In genomic region chr1:100075773-100076172, GRCh38 we compare ENCODE assay signal across 13 cellular contexts. TPM values are rescaled to one million over a fixed set of nuclear protein-coding genes. Genes with fewer than 3 reads are reported as not detected.
DNase-seq lines count a peak whose midpoint lies in the region; ATAC-seq, FAIRE-seq and TF ChIP-seq lines count a peak whose summit lies in the region.
"Had no signal": no experiment of that assay in that cellular context is flagged by ENCODE, and none has a peak within 500 bp of the region (broad histone marks: within the 10 kb centered on the region; RNA-seq: fewer than 3 reads in every experiment).

No MANE protein-coding gene starts in this region.

- peak; percentile 59 for ATAC-seq in GM19463 (IDR thresholded peaks at IDR 0.05; ENCODE audit: unreplicated experiment)
- peak; percentile 44 for ATAC-seq in HG03095 (IDR thresholded peaks at IDR 0.05; ENCODE audit: unreplicated experiment)
- peak; percentile 71 for ATAC-seq in GM12878
- ATAC-seq: foreskin keratinocyte had no signal

- peak overlapping the region; percentile 49; the same call in 1 of the 2 replicates for H3K4me2 ChIP-seq in GM12878 (ENCODE audit: control insufficient read depth, insufficient read depth)
- H3K4me2 ChIP-seq in hepatocyte: no peak overlapping the region

- POLR2A ChIA-PET in GM12878 (lab: Charles Lee): interaction anchor here (1.3 to 3.7 kb wide), 7 partner anchors 19 to 57 kb away, joined by 3 to 20 read pairs (median 4); partner anchors contain the start of genes SASS6 and TRMT13

- no peaks in the 10 kb centered on the region for H3K9me2 ChIP-seq in hepatocyte (replicated peaks; ENCODE audit: insufficient read depth)

- BruUV-seq in GM12878 (replicated peaks; lab: Mats Ljungman, UMichigan): no TSS peak

- no peak for TF ChIP-seq CTCF in GM12865 (IDR thresholded peaks at IDR 0.05; ENCODE audit: insufficient read depth, low read depth, low read length, missing control alignments)
- TF ChIP-seq CTCF in GM12878 (IDR thresholded peaks at IDR 0.05 in 2 of 3, conservative IDR thresholded peaks at IDR 0.05 in 1 of 3; ENCODE audit: control insufficient read depth in 2 of 3, extremely low read depth in 1 of 3, insufficient read depth in 1 of 3, low read depth in 3 of 3, low read length in 3 of 3): no peak
- TF ChIP-seq CTCF in hepatocyte (IDR thresholded peaks at IDR 0.05; ENCODE audit: poor library complexity): no peak

- no peaks in the 10 kb centered on the region for H4K20me1 ChIP-seq in GM12878 (ENCODE audit: control insufficient read depth, insufficient read depth)
- peaks cover 2% of the 10 kb centered on the region for H4K20me1 ChIP-seq in hepatocyte (ENCODE audit: insufficient read depth, poor library complexity, severe bottlenecking)

- SMC1A ChIA-PET in GM12878 (lab: Charles Lee; ENCODE audit: uncharacterized antibody, unreplicated experiment): interaction anchor here (1.1 to 4.9 kb wide), 13 partner anchors 10 to 383 kb away, joined by 3 to 56 read pairs (median 7); partner anchors contain the start of genes RTCA and TRMT13

- peaks cover 17% of the 10 kb centered on the region for H3K79me2 ChIP-seq in GM12878 (ENCODE audit: control insufficient read depth, insufficient read depth, low read length)
- no peaks in the 10 kb centered on the region for H3K79me2 ChIP-seq in hepatocyte

- RAD21 ChIA-PET in GM12878 (lab: Charles Lee; ENCODE audit: unreplicated experiment): interaction anchor here (0.7 to 3.2 kb wide), 14 partner anchors 8 to 226 kb away, joined by 3 to 21 read pairs (median 3); partner anchors contain the start of genes AGL and SLC35A3

- no peak for TF ChIP-seq RAD21 in GM12878 (IDR thresholded peaks at IDR 0.05; ENCODE audit: insufficient read depth, low read depth, low read length)

- H3K9me3 ChIP-seq in GM12878 (replicated peaks; ENCODE audit: control insufficient read depth, insufficient read depth, low read length) (no peaks in the 10 kb centered on the region), hepatocyte (ENCODE audit: low read depth) (no peaks in the 10 kb centered on the region)
- H3K9me3 ChIP-seq: neutrophil had no signal

- 2% methylated on average over 3 of the region's 3 CpGs for WGBS in GM12878 (ENCODE audit: insufficient coverage, insufficient replicate concordance, low lambda C conversion rate, missing lambda C conversion rate)
- WGBS in hepatocyte (ENCODE audit: low lambda C conversion rate, missing lambda C conversion rate): 91% methylated on average over 3 of the region's 3 CpGs

- peak; percentile 62 to 74; a peak in 3 of 4 replicates for TF ChIP-seq EP300 in GM12878 (IDR thresholded peaks at IDR 0.05; ENCODE audit: borderline replicate concordance in 1 of 2, control insufficient read depth in 1 of 2, low read depth in 2 of 2, low read length in 2 of 2)

- peak; percentile 87 for DNase-seq in GM12865 (ENCODE audit: low read depth)
- DNase-seq in GM12878 (ENCODE audit: low read depth, low spot score): peak; percentile 84
- no peak for DNase-seq in H54 (ENCODE audit: insufficient read length, low spot score)
- DNase-seq in NCI-H82 treated with DMSO at 0.1 percent for 48 hours (lab: John Stamatoyannopoulos, UW; ENCODE audit: unreplicated experiment): no peak
- no peak for DNase-seq in cerebellum (ENCODE audit: low spot score)
- DNase-seq in hepatocyte (ENCODE audit: low spot score): no peak
- DNase-seq: activated naive CD8-positive, alpha-beta T cell treated with anti-CD3 and anti-CD28 coated beads, Interleukin-2, amount 10 ng/mL, durations not matched to agents 7 days and 5 days; foreskin keratinocyte had no signal

- in situ Hi-C loops in GM12878 (cut with MboI): no loop called here

- intact Hi-C loops in GM12878 (cut with micrococcal nuclease; ENCODE audit: unreplicated experiment): loop anchor here (2.0 kb wide), 4 partner anchors 25 to 103 kb away; partner anchors contain the start of genes SASS6 and TRMT13

- H3K9ac ChIP-seq in GM12878 (ENCODE audit: control insufficient read depth, insufficient read depth, low read length): no peak overlapping the region

- TF ChIP-seq POLR2A in GM12878 (IDR thresholded peaks at IDR 0.05; ENCODE audit: low read depth, low read length): no peak
- TF ChIP-seq POLR2A in H54 (IDR thresholded peaks at IDR 0.05; ENCODE audit: low read depth, low read length): no peak

- peaks cover 2 to 40% of the 10 kb centered on the region in 2 experiments for H3K36me3 ChIP-seq in GM12878 (ENCODE audit: control insufficient read depth in 2 of 2, insufficient read depth in 2 of 2, low read length in 1 of 2)
- H3K36me3 ChIP-seq in hepatocyte (replicated peaks; ENCODE audit: insufficient read depth, low read depth): no peaks in the 10 kb centered on the region

- H2AFZ ChIP-seq in GM12878 (ENCODE audit: control insufficient read depth, low read depth, low read length): no peak overlapping the region
- no peak overlapping the region for H2AFZ ChIP-seq in hepatocyte

- H3K4me1 ChIP-seq in GM12878 (ENCODE audit: control insufficient read depth, insufficient read depth, low read length) (peaks cover 29% of the 10 kb centered on the region), hepatocyte (ENCODE audit: insufficient read depth) (no peaks in the 10 kb centered on the region)
- H3K4me1 ChIP-seq: foreskin keratinocyte had no signal

- FAIRE-seq in GM12878 (lab: Jason Lieb, UNC) (peak; percentile 94), H54 (lab: Jason Lieb, UNC) (no peak)
- FAIRE-seq: D721Med, HTR-8/SVneo had no signal

- no peak overlapping the region for H3K4me3 ChIP-seq in GM12865 (ENCODE audit: low read depth, low read length)
- no peak overlapping the region for H3K4me3 ChIP-seq in GM12878
- no peak overlapping the region for H3K4me3 ChIP-seq in hepatocyte

- H3K27ac ChIP-seq in GM12878 (ENCODE audit: control insufficient read depth, insufficient read depth): peak overlapping the region; percentile 92
- no peak overlapping the region for H3K27ac ChIP-seq in hepatocyte
- H3K27ac ChIP-seq: foreskin keratinocyte, neutrophil had no signal

- CTCF ChIA-PET in GM12878 (lab: Yijun Ruan, JAX): interaction anchor here (0.8 to 2.3 kb wide), 7 partner anchors 24 to 270 kb away, joined by 3 to 6 read pairs (median 4); no protein-coding TSS in a partner anchor

- no peaks in the 10 kb centered on the region for H3K27me3 ChIP-seq in GM12878 (replicated peaks in 1 of 2; ENCODE audit: control insufficient read depth in 2 of 2, insufficient read depth in 2 of 2, low read length in 1 of 2)
- H3K27me3 ChIP-seq in hepatocyte: no peaks in the 10 kb centered on the region
- H3K27me3 ChIP-seq: foreskin keratinocyte, neutrophil had no signal

TF ChIP-seq in GM12878, 131 proteins besides CTCF, POLR2A, EP300 and RAD21 (continues in another document):
- TF ChIP-seq ASH2L (IDR thresholded peaks at IDR 0.05; ENCODE audit: borderline replicate concordance, low read depth) (no peak), ZNF384 (IDR thresholded peaks at IDR 0.05; ENCODE audit: borderline replicate concordance, low read depth, low read length) (0 out of 2 replicates have a peak, but pooled peaks have one; percentile 6), MXI1 (IDR thresholded peaks at IDR 0.05; ENCODE audit: low read depth, low read length) (no peak; the same call in 1 of the 2 replicates)

RNA-seq across cellular contexts. Expression of gene SASS6, which starts 57.0 kb away (rescaled TPM):
- total RNA-seq in GM12878 (2013; cell fraction: nucleolus; rRNA removed): 20.8 and 22.8 TPM in 2 replicates
- 8.8 and 12.6 TPM in 2 replicates for total RNA-seq in GM12878 (2014; rRNA removed)
- 17.9 and 18.5 TPM in 2 replicates for total RNA-seq in GM12878 (2014; rRNA removed; fragmentation: Illumina TruSeq; extraction: Trizol)
- 9.7 and 11.1 TPM in 2 replicates for total RNA-seq in GM12878 (2021)
- polyA plus RNA-seq in GM12878 (2011; ENCODE audit: low read depth): 3.1 TPM
- 7.0 and 11.1 TPM in 2 replicates for polyA plus RNA-seq in GM12878 (2011; rRNA removed)
- 1.5 and 1.9 TPM in 2 replicates for polyA plus RNA-seq in GM12878 (2011; cell fraction: cytosol; rRNA removed)
- 6.6 and 7.8 TPM in 2 replicates for polyA plus RNA-seq in GM12878 (2011; cell fraction: nucleus; rRNA removed)
- 5.5 and 6.8 TPM in 2 replicates for polyA plus RNA-seq in GM12878 (2012)
- 17.1 and 21.0 TPM in 2 replicates for polyA plus RNA-seq in GM12878 (2014; fragmentation: Illumina TruSeq; extraction: Trizol)
- 10 to 100 TPM in 1 of 2 experiments, 1 to 10 TPM in 1; 8.2 to 10.7 TPM for polyA plus RNA-seq in GM12878 (2014; fragmentation: Nextera tagmentation; extraction: Ambion mirVana)
- polyA plus RNA-seq in GM12878 (2014; rRNA removed): 6.6 and 6.7 TPM in 2 replicates
- 10 to 100 TPM; 11.2 to 11.9 TPM for polyA plus RNA-seq in GM12878 (2016; fragmentation: Nextera tagmentation; extraction: Ambion mirVana)
- polyA minus RNA-seq in GM12878 (2011; rRNA and poly(A)+ RNA removed): 2.4 and 3.1 TPM in 2 replicates
- polyA minus RNA-seq in GM12878 (2011; cell fraction: cytosol; rRNA and poly(A)+ RNA removed): 1.7 and 2.7 TPM in 2 replicates
- polyA minus RNA-seq in GM12878 (2011; cell fraction: nucleus; rRNA and poly(A)+ RNA removed): 2.9 and 3.9 TPM in 2 replicates
- 5.4 TPM for total RNA-seq in cerebellum
- 4.5 and 7.5 TPM in 2 replicates for total RNA-seq in hepatocyte
- polyA plus RNA-seq in hepatocyte: 1.9 and 2.7 TPM in 2 replicates

RNA-seq across cellular contexts. Expression of gene TRMT13, which starts 57.2 kb away (rescaled TPM):
- 79.1 and 97.4 TPM in 2 replicates for total RNA-seq in GM12878 (2013; cell fraction: nucleolus; rRNA removed)
- total RNA-seq in GM12878 (2014; rRNA removed): 13.7 and 20.8 TPM in 2 replicates
- total RNA-seq in GM12878 (2014; rRNA removed; fragmentation: Illumina TruSeq; extraction: Trizol): 21.1 and 21.6 TPM in 2 replicates
- total RNA-seq in GM12878 (2021): 13.9 and 16.9 TPM in 2 replicates
- polyA plus RNA-seq in GM12878 (2011; ENCODE audit: low read depth): 3.1 TPM
- 25.1 and 43.8 TPM in 2 replicates for polyA plus RNA-seq in GM12878 (2011; rRNA removed)
- polyA plus RNA-seq in GM12878 (2011; cell fraction: cytosol; rRNA removed): 4.9 and 6.2 TPM in 2 replicates
- polyA plus RNA-seq in GM12878 (2011; cell fraction: nucleus; rRNA removed): 40.5 and 42.3 TPM in 2 replicates
- polyA plus RNA-seq in GM12878 (2012): 7.2 and 10.6 TPM in 2 replicates
- 26.6 and 36.5 TPM in 2 replicates for polyA plus RNA-seq in GM12878 (2014; fragmentation: Illumina TruSeq; extraction: Trizol)
- polyA plus RNA-seq in GM12878 (2014; fragmentation: Nextera tagmentation; extraction: Ambion mirVana): 10 to 100 TPM; 17.1 to 22.3 TPM
- polyA plus RNA-seq in GM12878 (2014; rRNA removed): 15.0 and 24.4 TPM in 2 replicates
- 10 to 100 TPM; 18.9 to 23.3 TPM for polyA plus RNA-seq in GM12878 (2016; fragmentation: Nextera tagmentation; extraction: Ambion mirVana)
- polyA minus RNA-seq in GM12878 (2011; rRNA and poly(A)+ RNA removed): 5.1 and 9.0 TPM in 2 replicates
- 6.1 and 6.4 TPM in 2 replicates for polyA minus RNA-seq in GM12878 (2011; cell fraction: cytosol; rRNA and poly(A)+ RNA removed)
- 10.6 and 14.3 TPM in 2 replicates for polyA minus RNA-seq in GM12878 (2011; cell fraction: nucleus; rRNA and poly(A)+ RNA removed)
- 44.0 TPM for total RNA-seq in cerebellum
- 13.7 and 18.8 TPM in 2 replicates for total RNA-seq in hepatocyte
- polyA plus RNA-seq in hepatocyte: 8.9 and 9.6 TPM in 2 replicates

Comparison
In these comparisons a context has a peak if more than half of its experiments do, and no peak if none do; other contexts are left out.
1. DNase-seq: peak in GM12865 (single experiment) and GM12878 (single experiment); none in H54 (single experiment), NCI-H82 treated with DMSO at 0.1 percent for 48 hours (single experiment), cerebellum (single experiment) and hepatocyte (single experiment).
2. Peak in every context shown above with its lines, with median percentiles within 50 percentile points of each other: ATAC-seq.